Comparison of ENCODE assay signal across 17 cellular contexts in the genomic region with DNA sequence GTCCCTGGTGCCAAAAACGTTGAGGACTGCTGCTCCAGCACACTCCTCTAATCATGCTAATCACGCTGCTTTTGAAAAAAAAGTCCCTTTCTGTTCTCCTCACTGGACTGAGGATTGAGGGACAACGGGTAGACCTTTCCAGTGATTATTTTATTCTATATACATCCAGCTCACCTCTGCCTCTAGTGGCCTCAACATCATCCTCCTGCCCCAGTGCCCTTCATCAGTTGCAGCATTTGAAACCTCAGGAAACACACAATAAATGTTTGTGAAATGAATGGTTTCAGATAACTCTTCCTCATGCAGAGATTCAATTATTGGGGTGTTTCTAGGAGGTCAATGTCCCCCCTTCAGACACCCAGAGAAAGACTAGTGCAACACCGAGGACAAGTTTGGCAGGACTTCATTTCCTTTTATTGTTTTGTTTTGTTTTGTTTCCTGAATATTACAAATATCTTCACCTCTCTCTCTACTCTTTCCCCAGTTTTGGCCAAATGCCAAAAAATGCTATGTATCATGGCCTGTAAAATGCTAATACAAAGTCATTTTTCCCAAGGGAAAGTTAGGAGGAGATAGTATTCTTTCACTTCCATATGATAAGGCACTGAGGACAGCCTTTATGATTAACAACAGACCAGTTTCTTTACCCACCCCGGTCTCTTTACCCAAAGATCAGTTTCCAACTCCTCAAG.
A peak's percentile ranks its signal among the peaks of the same experiment; 100 is the strongest.
DNase-seq lines count a peak whose midpoint lies in the region; TF ChIP-seq lines count a peak whose summit lies in the region.
"Had no signal": no experiment of that assay in that cellular context is flagged by ENCODE, and none has a peak within 500 bp of the region (broad histone marks: within the 10 kb centered on the region; RNA-seq: fewer than 3 reads in every experiment).

No MANE protein-coding gene starts in this region.

- TF ChIP-seq CTCF in WI38 (IDR thresholded peaks at IDR 0.05; ENCODE audit: low read depth, low read length) (peak; percentile 36; the same call in 1 of the 2 replicates), fibroblast of the aortic adventitia (IDR thresholded peaks at IDR 0.05; ENCODE audit: insufficient read depth, low read length) (peak; percentile 22)

- H3K79me2 ChIP-seq in ACC112 (ENCODE audit: control insufficient read depth, insufficient read depth, low read length, unreplicated experiment), result no peaks in the 10 kb centered on the region

- no peak overlapping the region for H3K4me3 Mint-ChIP-seq in activated naive CD4-positive, alpha-beta T cell treated with anti-CD3 and anti-CD28 coated beads, Interleukin-2, amount 10 ng/mL, durations not matched to agents 7 days and 5 days
- H3K4me3 Mint-ChIP-seq: activated B cell treated with CpG ODN at 0.5 μM for 24 hours; stimulated activated memory B cell treated with anti-CD40 and anti-IgM and Interleukin-4, amounts not matched to agents 10 μg/mL and 1 μg/mL and 100 μg/mL, for 72 hours had no signal

- no peaks in the 10 kb centered on the region for H3K27me3 Mint-ChIP-seq in activated naive CD4-positive, alpha-beta T cell treated with anti-CD3 and anti-CD28 coated beads, Interleukin-2, amount 10 ng/mL, durations not matched to agents 7 days and 5 days
- H3K27me3 Mint-ChIP-seq: activated B cell treated with CpG ODN at 0.5 μM for 24 hours; stimulated activated memory B cell treated with anti-CD40 and anti-IgM and Interleukin-4, amounts not matched to agents 10 μg/mL and 1 μg/mL and 100 μg/mL, for 72 hours had no signal

- no peaks in the 10 kb centered on the region for H3K36me3 Mint-ChIP-seq in activated naive CD4-positive, alpha-beta T cell treated with anti-CD3 and anti-CD28 coated beads, Interleukin-2, amount 10 ng/mL, durations not matched to agents 7 days and 5 days
- H3K36me3 Mint-ChIP-seq: stimulated activated memory B cell treated with anti-CD40 and anti-IgM and Interleukin-4, amounts not matched to agents 10 μg/mL and 1 μg/mL and 100 μg/mL, for 72 hours had no signal

- no peaks in the 10 kb centered on the region for H3K9me3 Mint-ChIP-seq in activated naive CD4-positive, alpha-beta T cell treated with anti-CD3 and anti-CD28 coated beads, Interleukin-2, amount 10 ng/mL, durations not matched to agents 7 days and 5 days
- H3K9me3 Mint-ChIP-seq: activated B cell treated with CpG ODN at 0.5 μM for 24 hours; stimulated activated memory B cell treated with anti-CD40 and anti-IgM and Interleukin-4, amounts not matched to agents 10 μg/mL and 1 μg/mL and 100 μg/mL, for 72 hours had no signal

- H3K4me1 ChIP-seq in ACC112 (ENCODE audit: control insufficient read depth, insufficient read depth, low read length, unreplicated experiment), result peaks cover 11% of the 10 kb centered on the region

- no peaks in the 10 kb centered on the region for H3K4me1 Mint-ChIP-seq in activated naive CD4-positive, alpha-beta T cell treated with anti-CD3 and anti-CD28 coated beads, Interleukin-2, amount 10 ng/mL, durations not matched to agents 7 days and 5 days
- H3K4me1 Mint-ChIP-seq: activated B cell treated with CpG ODN at 0.5 μM for 24 hours; stimulated activated memory B cell treated with anti-CD40 and anti-IgM and Interleukin-4, amounts not matched to agents 10 μg/mL and 1 μg/mL and 100 μg/mL, for 72 hours had no signal

- CTCF ChIA-PET in activated naive CD4-positive, alpha-beta T cell treated with anti-CD3 and anti-CD28 coated beads, Interleukin-2, amount 10 ng/mL, durations not matched to agents 7 days and 5 days (lab: Charles Lee), result no interaction called here

- no peaks in the 10 kb centered on the region for H3K27me3 ChIP-seq in ACC112 (ENCODE audit: insufficient read depth, low read length)

- H3K27ac ChIP-seq in ACC112 (ENCODE audit: low read depth, low read length), result 0 out of 2 replicates have a peak overlapping the region, but pooled peaks have one; percentile 21
- H3K27ac ChIP-seq: PC-9 had no signal

- DNase-seq in HCEC 1CT, result peak; percentile 23
- DNase-seq in fibroblast of the aortic adventitia (ENCODE audit: low read depth), result peak; percentile 48
- no peak for DNase-seq in NCI-H2107 (lab: John Stamatoyannopoulos, UW)
- no peak for DNase-seq in effector CD8-positive, alpha-beta T cell (lab: John Stamatoyannopoulos, UW)
- DNase-seq in NCI-H1092 treated with DMSO at 0.1 percent for 48 hours (lab: John Stamatoyannopoulos, UW), result no peak
- no peak for DNase-seq in activated naive CD4-positive, alpha-beta T cell treated with anti-CD3 and anti-CD28 coated beads, Interleukin-2, amount 10 ng/mL, durations not matched to agents 7 days and 5 days
- DNase-seq: activated B cell treated with CpG ODN at 0.5 μM for 24 hours, DMS153, Karpas-422, midbrain, NCI-H1436 treated with DMSO at 0.1 percent for 48 hours, NCI-H446 treated with DMSO at 0.1 percent for 48 hours, PC-9 had no signal

- H3K4me3 ChIP-seq in ACC112 (ENCODE audit: low read depth, low read length), result no peak overlapping the region
- H3K4me3 ChIP-seq in WI38 (ENCODE audit: low read depth, low read length), result no peak overlapping the region
- no peak overlapping the region for H3K4me3 ChIP-seq in fibroblast of the aortic adventitia (ENCODE audit: low read depth, low read length)
- H3K4me3 ChIP-seq: PC-9 had no signal

- H2AFZ ChIP-seq in ACC112 (ENCODE audit: low read length, unreplicated experiment), result peak overlapping the region; percentile 64
- H2AFZ ChIP-seq: PC-9 had no signal

- H3K27ac Mint-ChIP-seq in activated naive CD4-positive, alpha-beta T cell treated with anti-CD3 and anti-CD28 coated beads, Interleukin-2, amount 10 ng/mL, durations not matched to agents 7 days and 5 days, result no peak overlapping the region
- H3K27ac Mint-ChIP-seq: activated B cell treated with CpG ODN at 0.5 μM for 24 hours; activated T-helper 2 cell treated with anti-CD3 and anti-CD28 coated beads, Interferon-gamma antibody, Interleukin-2, Interleukin-4, amounts not matched to agents 10 μg/mL and 5 μg/mL and 100 μg/mL, durations not matched to agents 14 hours and 24 hours and 36 hours; stimulated activated memory B cell treated with anti-CD40 and anti-IgM and Interleukin-4, amounts not matched to agents 10 μg/mL and 1 μg/mL and 100 μg/mL, for 72 hours had no signal

- no peaks in the 10 kb centered on the region for H3K36me3 ChIP-seq in ACC112 (ENCODE audit: insufficient read depth, low read length)

Comparison
In these comparisons a context has a peak if more than half of its experiments do, and no peak if none do; other contexts are left out.
1. DNase-seq: peak in HCEC 1CT (single experiment) and fibroblast of the aortic adventitia (single experiment); none in NCI-H2107 (single experiment), effector CD8-positive, alpha-beta T cell (single experiment), NCI-H1092 treated with DMSO at 0.1 percent for 48 hours (single experiment) and activated naive CD4-positive, alpha-beta T cell treated with anti-CD3 and anti-CD28 coated beads, Interleukin-2, amount 10 ng/mL, durations not matched to agents 7 days and 5 days (single experiment).